In the genomic region with DNA sequence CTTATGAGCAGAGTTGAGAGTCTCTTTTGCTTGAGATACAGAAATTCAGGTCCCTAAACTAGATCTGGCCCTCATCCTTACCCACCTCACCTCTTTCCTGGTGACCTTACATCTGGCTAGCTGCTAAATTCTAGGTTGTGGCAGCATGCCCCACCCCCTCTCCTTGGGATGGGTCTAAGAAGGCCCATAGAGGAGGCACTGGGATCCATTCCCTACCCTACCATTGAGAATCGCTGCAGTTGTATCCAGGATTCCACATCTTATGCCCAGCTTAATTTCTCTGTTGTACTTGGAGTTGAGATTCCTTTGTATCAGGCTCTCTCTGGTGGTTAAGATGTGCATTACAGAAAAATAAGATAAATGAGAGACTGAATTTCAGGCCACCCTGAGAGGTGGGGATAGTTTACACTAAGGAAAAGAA, we compare ENCODE assay signal across 7 cellular contexts. TPM values are rescaled to one million over a fixed set of nuclear protein-coding genes. Genes with fewer than 3 reads are reported as not detected.
A peak's percentile ranks its signal among the peaks of the same experiment; 100 is the strongest.
DNase-seq lines count a peak whose midpoint lies in the region; ATAC-seq, FAIRE-seq and TF ChIP-seq lines count a peak whose summit lies in the region.

No MANE protein-coding gene starts in this region.

- TF ChIP-seq CTCF in endothelial cell of umbilical vein (IDR thresholded peaks at IDR 0.05; ENCODE audit: extremely low read depth in 1 of 2, insufficient read depth in 1 of 2, low read depth in 1 of 2, low read length in 2 of 2): peak; percentile 34
- TF ChIP-seq CTCF in mucosa of descending colon (IDR thresholded peaks at IDR 0.05): no peak

- dilution Hi-C loops in endothelial cell of umbilical vein (cut with MboI; ENCODE audit: extremely low pct_ligation_motif_present, low sequenced_read_pairs): no loop called here

- H3K27ac ChIP-seq in SJSA1 (peak overlapping the region; percentile 54), endothelial cell of umbilical vein (ENCODE audit: insufficient read depth, low read depth, low read length) (peak overlapping the region; percentile 35)

- no peaks in the 10 kb centered on the region for H3K9me1 ChIP-seq in endothelial cell of umbilical vein (replicated peaks; ENCODE audit: control insufficient read depth, extremely low read depth, insufficient read depth, low read length)

- no peak overlapping the region for H3K9ac ChIP-seq in endothelial cell of umbilical vein (replicated peaks; ENCODE audit: extremely low read depth, insufficient read depth, low read length)

- H3K4me1 ChIP-seq in SJSA1 (replicated peaks): peaks cover 41% of the 10 kb centered on the region
- peaks cover 22% of the 10 kb centered on the region for H3K4me1 ChIP-seq in endothelial cell of umbilical vein (ENCODE audit: control insufficient read depth, extremely low read depth, insufficient read depth, low read length)
- peaks cover 6% of the 10 kb centered on the region for H3K4me1 ChIP-seq in mucosa of descending colon (ENCODE audit: low read depth)

- intact Hi-C loops in endothelial cell of umbilical vein (cut with micrococcal nuclease) (loop anchor here (1.0 to 5.0 kb wide), 4 partner anchors 36 to 481 kb away; no protein-coding TSS in a partner anchor), mucosa of descending colon (cut with DNase I, micrococcal nuclease) (no loop called here)

- H4K20me1 ChIP-seq in endothelial cell of umbilical vein (replicated peaks; ENCODE audit: control insufficient read depth, extremely low read depth, insufficient read depth, low read length): no peaks in the 10 kb centered on the region

- no peak for TF ChIP-seq POLR2A in endothelial cell of umbilical vein (IDR thresholded peaks at IDR 0.05; ENCODE audit: low read depth, low read length)

- BruUV-seq in endothelial cell of umbilical vein (replicated peaks; lab: Mats Ljungman, UMichigan): no TSS peak

- H3K4me3 ChIP-seq in SJSA1 (no peak overlapping the region), endothelial cell of umbilical vein (replicated peaks in 1 of 3; ENCODE audit: insufficient read depth in 1 of 3, low read depth in 1 of 3, low read length in 3 of 3) (no peak overlapping the region), mucosa of descending colon (no peak overlapping the region)

- H3K27me3 ChIP-seq in SJSA1 (replicated peaks) (no peaks in the 10 kb centered on the region), endothelial cell of umbilical vein (ENCODE audit: control insufficient read depth in 2 of 2, insufficient read depth in 2 of 2, low read length in 2 of 2) (no peaks in the 10 kb centered on the region)

- no peaks in the 10 kb centered on the region for H3K79me2 ChIP-seq in endothelial cell of umbilical vein (ENCODE audit: control insufficient read depth, insufficient read depth, low read length)

- H3K4me2 ChIP-seq in endothelial cell of umbilical vein (ENCODE audit: insufficient read depth, low read length): no peak overlapping the region

- FAIRE-seq in endothelial cell of umbilical vein (lab: Jason Lieb, UNC): peak; percentile 69

- POLR2A ChIA-PET in endothelial cell of umbilical vein (lab: Charles Lee): interaction anchor here (1.3 kb wide), 1 partner anchor 10 kb away, joined by 5 read pairs; the partner anchor contains the start of gene TMEM39B

- DNase-seq in EH (ENCODE audit: low read depth) (peak; percentile 79), KBM-7 (peak; percentile 73), SJSA1 (ENCODE audit: low read depth in 1 of 2, low spot score in 2 of 2) (peak in 1 of 2 experiments; percentile 78), endothelial cell of umbilical vein (ENCODE audit: low read depth, low spot score) (peak; percentile 78), mucosa of descending colon (no peak)
- DNase-seq in stimulated activated CD4-positive, alpha-beta T cell treated with anti-CD3 and anti-CD28 coated beads, Interleukin-15, amount 100 ng/mL, for 24 hours: no peak

- H2AFZ ChIP-seq in endothelial cell of umbilical vein (ENCODE audit: low read depth, low read length): no peak overlapping the region

- H3K36me3 ChIP-seq in SJSA1 (peaks cover 57% of the 10 kb centered on the region), endothelial cell of umbilical vein (ENCODE audit: control insufficient read depth in 2 of 2, extremely low read depth in 1 of 2, insufficient read depth in 2 of 2, low read length in 2 of 2) (peaks cover 15 to 18% of the 10 kb centered on the region in 2 experiments), mucosa of descending colon (ENCODE audit: low read depth) (peaks cover 5% of the 10 kb centered on the region)

- H3K9me3 ChIP-seq in SJSA1 (replicated peaks) (no peaks in the 10 kb centered on the region), endothelial cell of umbilical vein (replicated peaks; ENCODE audit: control insufficient read depth, insufficient read depth, low read length) (no peaks in the 10 kb centered on the region), mucosa of descending colon (no peaks in the 10 kb centered on the region)

- CTCF ChIA-PET in endothelial cell of umbilical vein (lab: Charles Lee): interaction anchor here (0.6 to 3.0 kb wide), 39 partner anchors 9 to 401 kb away, joined by 3 to 33 read pairs (median 5); partner anchors contain the start of genes ADGRB2, KPNA6, PTP4A2 and TMEM39B

- peak; percentile 65 for ATAC-seq in mucosa of descending colon
- no peak for ATAC-seq in HG02852 (IDR thresholded peaks at IDR 0.05; ENCODE audit: unreplicated experiment)

- in situ Hi-C loops in KBM-7 (cut with MboI; ENCODE audit: low pct_unique_long_range_greater_than_20kb, low sequenced_read_pairs): no loop called here

TF ChIP-seq in endothelial cell of umbilical vein, 7 proteins besides CTCF, POLR2A, EP300 and RAD21:
- TF ChIP-seq GATA2 (IDR thresholded peaks at IDR 0.05; ENCODE audit: insufficient read depth, insufficient read length, low read depth, low read length) (no peak), MYC (IDR thresholded peaks at IDR 0.05; ENCODE audit: low read depth, low read length) (no peak), JUN (IDR thresholded peaks at IDR 0.05; ENCODE audit: borderline replicate concordance, insufficient read depth, insufficient read length, low read depth) (no peak), FOS (IDR thresholded peaks at IDR 0.05; ENCODE audit: borderline replicate concordance, insufficient read depth, low read length) (no peak), POLR2AphosphoS5 (IDR thresholded peaks at IDR 0.05; ENCODE audit: insufficient read depth, low read depth, low read length) (no peak), EZH2 (IDR thresholded peaks at IDR 0.05; ENCODE audit: borderline replicate concordance, low read depth, low read length, severe bottlenecking) (no peak)
- TF ChIP-seq, protein P1, sequence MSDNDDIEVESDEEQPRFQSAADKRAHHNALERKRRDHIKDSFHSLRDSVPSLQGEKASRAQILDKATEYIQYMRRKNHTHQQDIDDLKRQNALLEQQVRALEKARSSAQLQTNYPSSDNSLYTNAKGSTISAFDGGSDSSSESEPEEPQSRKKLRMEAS (IDR thresholded peaks at IDR 0.05; ENCODE audit: insufficient read depth, insufficient read length): no peak

RNA-seq across cellular contexts. Expression of gene TMEM39B, which starts 9.5 kb away (rescaled TPM):
- total RNA-seq in SJSA1 (2014; rRNA removed; shearing (Covaris generic)): 2.9 and 5.8 TPM in 2 replicates
- total RNA-seq in endothelial cell of umbilical vein (43.7 and 47.3 TPM in 2 replicates), mucosa of descending colon (10 to 100 TPM in 2 of 3 donors, 1 to 10 TPM in 1; 9.7 to 14.2 (median 12.2) TPM)
- polyA plus RNA-seq in endothelial cell of umbilical vein: 64.3 and 78.1 TPM in 2 replicates
- 54.2 and 56.6 TPM in 2 replicates for polyA plus RNA-seq in endothelial cell of umbilical vein (2011; cell fraction: cytosol; rRNA removed)
- polyA plus RNA-seq in endothelial cell of umbilical vein (2011; cell fraction: nucleus; rRNA removed): 39.8 and 43.8 TPM in 2 replicates
- polyA plus RNA-seq in endothelial cell of umbilical vein (2012): 27.9 and 28.0 TPM in 2 replicates
- polyA minus RNA-seq in endothelial cell of umbilical vein: 42.9 and 49.2 TPM in 2 replicates
- polyA minus RNA-seq in endothelial cell of umbilical vein (2011; cell fraction: cytosol; rRNA and poly(A)+ RNA removed): 14.2 TPM
- polyA minus RNA-seq in endothelial cell of umbilical vein (2011; cell fraction: nucleus; rRNA and poly(A)+ RNA removed): 17.8 and 18.1 TPM in 2 replicates

RNA-seq across cellular contexts. Expression of gene KPNA6, which starts 44.6 kb away (rescaled TPM):
- 45.4 and 54.4 TPM in 2 replicates for total RNA-seq in SJSA1 (2014; rRNA removed; shearing (Covaris generic))
- 83.4 and 85.6 TPM in 2 replicates for total RNA-seq in endothelial cell of umbilical vein
- polyA plus RNA-seq in endothelial cell of umbilical vein: 18.1 and 22.1 TPM in 2 replicates
- 24.9 and 25.4 TPM in 2 replicates for polyA plus RNA-seq in endothelial cell of umbilical vein (2011; cell fraction: cytosol; rRNA removed)
- polyA plus RNA-seq in endothelial cell of umbilical vein (2011; cell fraction: nucleus; rRNA removed): 21.1 and 23.1 TPM in 2 replicates
- polyA plus RNA-seq in endothelial cell of umbilical vein (2012): 19.0 and 27.3 TPM in 2 replicates
- polyA minus RNA-seq in endothelial cell of umbilical vein: 58.4 and 61.4 TPM in 2 replicates
- 24.2 TPM for polyA minus RNA-seq in endothelial cell of umbilical vein (2011; cell fraction: cytosol; rRNA and poly(A)+ RNA removed)
- polyA minus RNA-seq in endothelial cell of umbilical vein (2011; cell fraction: nucleus; rRNA and poly(A)+ RNA removed): 15.8 and 25.6 TPM in 2 replicates
- total RNA-seq in mucosa of descending colon: 10 to 100 TPM; 47.1 to 70.7 (median 50.1) TPM

RNA-seq across cellular contexts. Expression of gene KHDRBS1, which starts 49.6 kb away (rescaled TPM):
- total RNA-seq in SJSA1 (2014; rRNA removed; shearing (Covaris generic)): 61.1 and 74.6 TPM in 2 replicates
- total RNA-seq in endothelial cell of umbilical vein: 185 and 194 TPM in 2 replicates
- polyA plus RNA-seq in endothelial cell of umbilical vein: 26.3 and 43.4 TPM in 2 replicates
- polyA plus RNA-seq in endothelial cell of umbilical vein (2011; cell fraction: cytosol; rRNA removed): 65.7 and 69.2 TPM in 2 replicates
- 64.7 and 69.4 TPM in 2 replicates for polyA plus RNA-seq in endothelial cell of umbilical vein (2011; cell fraction: nucleus; rRNA removed)
- polyA plus RNA-seq in endothelial cell of umbilical vein (2012): 123 and 173 TPM in 2 replicates
- 46.8 and 49.3 TPM in 2 replicates for polyA minus RNA-seq in endothelial cell of umbilical vein
- polyA minus RNA-seq in endothelial cell of umbilical vein (2011; cell fraction: cytosol; rRNA and poly(A)+ RNA removed): 33.3 TPM
- 41.0 and 48.9 TPM in 2 replicates for polyA minus RNA-seq in endothelial cell of umbilical vein (2011; cell fraction: nucleus; rRNA and poly(A)+ RNA removed)
- 100 to 1,000 TPM in 1 of 3 donors, 10 to 100 TPM in 2; 85.2 to 127 (median 90.5) TPM for total RNA-seq in mucosa of descending colon

Comparison
In these comparisons a context has a peak if more than half of its experiments do, and no peak if none do; other contexts are left out.
1. DNase-seq: peak in EH (single experiment), KBM-7 (single experiment) and endothelial cell of umbilical vein (single experiment); none in mucosa of descending colon (0 of 3) and stimulated activated CD4-positive, alpha-beta T cell treated with anti-CD3 and anti-CD28 coated beads, Interleukin-15, amount 100 ng/mL, for 24 hours (single experiment).